Comparison of ENCODE assay signal across 1 cellular context in the genomic region with DNA sequence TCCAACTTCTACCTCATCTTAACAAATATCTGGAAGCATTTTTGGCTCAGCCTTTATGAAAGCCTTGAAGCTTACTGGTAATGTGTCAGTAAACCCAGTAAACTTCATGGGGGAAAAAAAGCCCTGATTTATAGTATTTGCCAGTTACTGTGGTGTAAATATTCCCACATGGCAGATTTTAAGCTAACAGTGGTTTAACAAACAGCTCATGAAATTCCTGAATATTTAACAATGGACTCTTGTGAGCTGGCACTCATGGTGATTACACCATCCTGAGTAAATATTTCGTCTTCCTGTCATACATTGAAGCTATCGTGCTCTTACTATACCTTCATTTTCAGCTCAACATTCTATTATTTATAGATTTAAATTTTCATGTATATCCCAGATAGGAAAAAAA.
A peak's percentile ranks its signal among the peaks of the same experiment; 100 is the strongest.
TF ChIP-seq lines count a peak whose summit lies in the region.

No MANE protein-coding gene starts in this region.

TF ChIP-seq in HepG2, 621 proteins besides CTCF, POLR2A, EP300 and RAD21 (continued from another document):
- TF ChIP-seq, protein P1, sequence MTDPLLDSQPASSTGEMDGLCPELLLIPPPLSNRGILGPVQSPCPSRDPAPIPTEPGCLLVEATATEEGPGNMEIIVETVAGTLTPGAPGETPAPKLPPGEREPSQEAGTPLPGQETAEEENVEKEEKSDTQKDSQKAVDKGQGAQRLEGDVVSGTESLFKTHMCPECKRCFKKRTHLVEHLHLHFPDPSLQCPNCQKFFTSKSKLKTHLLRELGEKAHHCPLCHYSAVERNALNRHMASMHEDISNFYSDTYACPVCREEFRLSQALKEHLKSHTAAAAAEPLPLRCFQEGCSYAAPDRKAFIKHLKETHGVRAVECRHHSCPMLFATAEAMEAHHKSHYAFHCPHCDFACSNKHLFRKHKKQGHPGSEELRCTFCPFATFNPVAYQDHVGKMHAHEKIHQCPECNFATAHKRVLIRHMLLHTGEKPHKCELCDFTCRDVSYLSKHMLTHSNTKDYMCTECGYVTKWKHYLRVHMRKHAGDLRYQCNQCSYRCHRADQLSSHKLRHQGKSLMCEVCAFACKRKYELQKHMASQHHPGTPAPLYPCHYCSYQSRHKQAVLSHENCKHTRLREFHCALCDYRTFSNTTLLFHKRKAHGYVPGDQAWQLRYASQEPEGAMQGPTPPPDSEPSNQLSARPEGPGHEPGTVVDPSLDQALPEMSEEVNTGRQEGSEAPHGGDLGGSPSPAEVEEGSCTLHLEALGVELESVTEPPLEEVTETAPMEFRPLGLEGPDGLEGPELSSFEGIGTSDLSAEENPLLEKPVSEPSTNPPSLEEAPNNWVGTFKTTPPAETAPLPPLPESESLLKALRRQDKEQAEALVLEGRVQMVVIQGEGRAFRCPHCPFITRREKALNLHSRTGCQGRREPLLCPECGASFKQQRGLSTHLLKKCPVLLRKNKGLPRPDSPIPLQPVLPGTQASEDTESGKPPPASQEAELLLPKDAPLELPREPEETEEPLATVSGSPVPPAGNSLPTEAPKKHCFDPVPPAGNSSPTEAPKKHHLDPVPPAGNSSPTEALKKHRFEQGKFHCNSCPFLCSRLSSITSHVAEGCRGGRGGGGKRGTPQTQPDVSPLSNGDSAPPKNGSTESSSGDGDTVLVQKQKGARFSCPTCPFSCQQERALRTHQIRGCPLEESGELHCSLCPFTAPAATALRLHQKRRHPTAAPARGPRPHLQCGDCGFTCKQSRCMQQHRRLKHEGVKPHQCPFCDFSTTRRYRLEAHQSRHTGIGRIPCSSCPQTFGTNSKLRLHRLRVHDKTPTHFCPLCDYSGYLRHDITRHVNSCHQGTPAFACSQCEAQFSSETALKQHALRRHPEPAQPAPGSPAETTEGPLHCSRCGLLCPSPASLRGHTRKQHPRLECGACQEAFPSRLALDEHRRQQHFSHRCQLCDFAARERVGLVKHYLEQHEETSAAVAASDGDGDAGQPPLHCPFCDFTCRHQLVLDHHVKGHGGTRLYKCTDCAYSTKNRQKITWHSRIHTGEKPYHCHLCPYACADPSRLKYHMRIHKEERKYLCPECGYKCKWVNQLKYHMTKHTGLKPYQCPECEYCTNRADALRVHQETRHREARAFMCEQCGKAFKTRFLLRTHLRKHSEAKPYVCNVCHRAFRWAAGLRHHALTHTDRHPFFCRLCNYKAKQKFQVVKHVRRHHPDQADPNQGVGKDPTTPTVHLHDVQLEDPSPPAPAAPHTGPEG (CRISPR knock-in tag; IDR thresholded peaks at IDR 0.05): no peak
- TF ChIP-seq, protein P2, sequence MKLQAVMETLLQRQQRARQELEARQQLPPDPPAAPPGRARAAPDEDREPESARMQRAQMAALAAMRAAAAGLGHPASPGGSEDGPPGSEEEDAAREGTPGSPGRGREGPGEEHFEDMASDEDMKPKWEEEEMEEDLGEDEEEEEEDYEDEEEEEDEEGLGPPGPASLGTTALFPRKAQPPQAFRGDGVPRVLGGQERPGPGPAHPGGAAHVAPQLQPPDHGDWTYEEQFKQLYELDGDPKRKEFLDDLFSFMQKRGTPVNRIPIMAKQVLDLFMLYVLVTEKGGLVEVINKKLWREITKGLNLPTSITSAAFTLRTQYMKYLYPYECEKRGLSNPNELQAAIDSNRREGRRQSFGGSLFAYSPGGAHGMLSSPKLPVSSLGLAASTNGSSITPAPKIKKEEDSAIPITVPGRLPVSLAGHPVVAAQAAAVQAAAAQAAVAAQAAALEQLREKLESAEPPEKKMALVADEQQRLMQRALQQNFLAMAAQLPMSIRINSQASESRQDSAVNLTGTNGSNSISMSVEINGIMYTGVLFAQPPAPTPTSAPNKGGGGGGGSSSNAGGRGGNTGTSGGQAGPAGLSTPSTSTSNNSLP (IDR thresholded peaks at IDR 0.05; ENCODE audit: low read depth, low read length): peak; percentile 57; the same call in 1 of the 2 replicates
- TF ChIP-seq, protein P3, sequence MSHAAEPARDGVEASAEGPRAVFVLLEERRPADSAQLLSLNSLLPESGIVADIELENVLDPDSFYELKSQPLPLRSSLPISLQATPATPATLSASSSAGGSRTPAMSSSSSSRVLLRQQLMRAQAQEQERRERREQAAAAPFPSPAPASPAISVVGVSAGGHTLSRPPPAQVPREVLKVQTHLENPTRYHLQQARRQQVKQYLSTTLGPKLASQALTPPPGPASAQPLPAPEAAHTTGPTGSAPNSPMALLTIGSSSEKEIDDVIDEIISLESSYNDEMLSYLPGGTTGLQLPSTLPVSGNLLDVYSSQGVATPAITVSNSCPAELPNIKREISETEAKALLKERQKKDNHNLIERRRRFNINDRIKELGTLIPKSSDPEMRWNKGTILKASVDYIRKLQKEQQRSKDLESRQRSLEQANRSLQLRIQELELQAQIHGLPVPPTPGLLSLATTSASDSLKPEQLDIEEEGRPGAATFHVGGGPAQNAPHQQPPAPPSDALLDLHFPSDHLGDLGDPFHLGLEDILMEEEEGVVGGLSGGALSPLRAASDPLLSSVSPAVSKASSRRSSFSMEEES (CRISPR knock-in tag; IDR thresholded peaks at IDR 0.05): peak; percentile 56; the same call in 1 of the 2 replicates
- 0 out of 4 replicates have a peak, but pooled peaks of 1 of the 2 experiments have one; percentile 36 for TF ChIP-seq KLF16 (CRISPR knock-in tag; IDR thresholded peaks at IDR 0.05)
- TF ChIP-seq RCOR2 (CRISPR knock-in tag; IDR thresholded peaks at IDR 0.05): 0 out of 2 replicates have a peak, but pooled peaks have one; percentile 44
- TF ChIP-seq FOXA1 (IDR thresholded peaks at IDR 0.05): no peak
- peak; percentile 55; the same call in 1 of the 2 replicates for TF ChIP-seq FOXA1 (CRISPR knock-in tag; IDR thresholded peaks at IDR 0.05)
- TF ChIP-seq FOXP1 (IDR thresholded peaks at IDR 0.05): no peak
- peak; percentile 51 for TF ChIP-seq FOXP1 (CRISPR knock-in tag; IDR thresholded peaks at IDR 0.05)
- no peak for TF ChIP-seq FLYWCH1 (CRISPR knock-in tag; IDR thresholded peaks at IDR 0.05)
- TF ChIP-seq, protein P4, sequence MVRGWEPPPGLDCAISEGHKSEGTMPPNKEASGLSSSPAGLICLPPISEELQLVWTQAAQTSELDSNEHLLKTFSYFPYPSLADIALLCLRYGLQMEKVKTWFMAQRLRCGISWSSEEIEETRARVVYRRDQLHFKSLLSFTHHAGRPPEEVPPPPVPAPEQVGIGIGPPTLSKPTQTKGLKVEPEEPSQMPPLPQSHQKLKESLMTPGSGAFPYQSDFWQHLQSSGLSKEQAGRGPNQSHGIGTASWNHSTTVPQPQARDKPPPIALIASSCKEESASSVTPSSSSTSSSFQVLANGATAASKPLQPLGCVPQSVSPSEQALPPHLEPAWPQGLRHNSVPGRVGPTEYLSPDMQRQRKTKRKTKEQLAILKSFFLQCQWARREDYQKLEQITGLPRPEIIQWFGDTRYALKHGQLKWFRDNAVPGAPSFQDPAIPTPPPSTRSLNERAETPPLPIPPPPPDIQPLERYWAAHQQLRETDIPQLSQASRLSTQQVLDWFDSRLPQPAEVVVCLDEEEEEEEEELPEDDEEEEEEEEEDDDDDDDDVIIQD (CRISPR knock-in tag; IDR thresholded peaks at IDR 0.05; ENCODE audit: low read depth): peak; percentile 66; the same call in 1 of the 2 replicates
- peak; percentile 49; the same call in 1 of the 2 replicates for TF ChIP-seq ZNF614 (CRISPR knock-in tag; IDR thresholded peaks at IDR 0.05; ENCODE audit: borderline replicate concordance)
- peak; percentile 81; the same call in 1 of the 2 replicates for TF ChIP-seq ZNF12 (CRISPR knock-in tag; IDR thresholded peaks at IDR 0.05)
- peak; percentile 50; the same call in 1 of the 2 replicates for TF ChIP-seq ISL2 (CRISPR knock-in tag; IDR thresholded peaks at IDR 0.05)
- TF ChIP-seq PAXIP1 (CRISPR knock-in tag; conservative IDR thresholded peaks at IDR 0.05): 0 out of 2 replicates have a peak, but pooled peaks have one; percentile 37
- no peak for TF ChIP-seq ZMYM2 (CRISPR knock-in tag; IDR thresholded peaks at IDR 0.05)
- 0 out of 2 replicates have a peak, but pooled peaks have one; percentile 60 for TF ChIP-seq HMG20B (CRISPR knock-in tag; conservative IDR thresholded peaks at IDR 0.05)
- no peak for TF ChIP-seq TCF7L2 (IDR thresholded peaks at IDR 0.05; ENCODE audit: low read depth, low read length)
- 0 out of 2 replicates have a peak, but pooled peaks have one; percentile 58 for TF ChIP-seq ZNF644 (CRISPR knock-in tag; IDR thresholded peaks at IDR 0.05; ENCODE audit: low read depth)
- TF ChIP-seq FOXJ3 (CRISPR knock-in tag; IDR thresholded peaks at IDR 0.05; ENCODE audit: borderline replicate concordance): peak; percentile 74; the same call in 1 of the 2 replicates
TF ChIP-seq in HepG2: peak in this region for 45.
